In the genomic region with DNA sequence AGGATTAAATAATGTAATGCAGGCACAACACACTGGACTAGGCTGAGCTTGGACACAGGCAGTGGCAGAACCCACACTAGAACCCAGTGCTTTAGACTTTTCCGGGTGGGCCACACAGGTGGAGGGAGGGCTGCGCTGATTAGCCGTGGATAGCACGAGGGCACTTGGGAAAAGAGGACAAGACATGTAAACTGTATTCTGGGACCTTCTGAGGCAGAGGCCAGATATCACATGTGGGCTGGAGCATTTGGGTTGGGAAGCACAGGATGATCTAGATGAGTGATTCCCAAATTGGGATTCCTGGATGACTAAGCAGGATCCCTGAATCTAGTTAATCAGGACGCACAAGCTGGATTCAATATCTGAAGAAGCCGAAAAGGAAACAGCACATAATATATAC, we compare ENCODE assay signal across 13 cellular contexts. TPM values are rescaled to one million over a fixed set of nuclear protein-coding genes. Genes with fewer than 3 reads are reported as not detected.
DNase-seq lines count a peak whose midpoint lies in the region; ATAC-seq and TF ChIP-seq lines count a peak whose summit lies in the region.
"Had no signal": no experiment of that assay in that cellular context is flagged by ENCODE, and none has a peak within 500 bp of the region (broad histone marks: within the 10 kb centered on the region; RNA-seq: fewer than 3 reads in every experiment).

No MANE protein-coding gene starts in this region.

- POLR2A ChIA-PET in AG04450 (lab: Yijun Ruan, JAX): interaction anchor here (1.1 kb wide), 1 partner anchor 13 kb away, joined by 7 read pairs; no protein-coding TSS in a partner anchor

- intact Hi-C loops in psoas muscle (cut with DNase I): no loop called here

- CTCF ChIA-PET in AG04450 (lab: Charles Lee): interaction anchor here (1.2 kb wide), 1 partner anchor 46 kb away, joined by 3 read pairs; no protein-coding TSS in a partner anchor

- H3K27me3 ChIP-seq in AG04450 (ENCODE audit: control insufficient read depth, insufficient read depth, low read length): no peaks in the 10 kb centered on the region
- no peaks in the 10 kb centered on the region for H3K27me3 ChIP-seq in gastroesophageal sphincter
- no peaks in the 10 kb centered on the region for H3K27me3 ChIP-seq in psoas muscle (ENCODE audit: insufficient read depth in 3 of 3, low read length in 2 of 3)

- H3K9me3 ChIP-seq in AG04450 (ENCODE audit: control insufficient read depth, insufficient read depth, low read length) (no peaks in the 10 kb centered on the region), gastroesophageal sphincter (no peaks in the 10 kb centered on the region), psoas muscle (no peaks in the 10 kb centered on the region)

- 48 to 58% methylated on average over 5 to 6 of the region's 6 CpGs for WGBS in gastroesophageal sphincter (ENCODE audit: low coverage in 1 of 2), 2 donors
- 51 to 59% (median 53%) methylated on average over 6 of the region's 6 CpGs for WGBS in psoas muscle, 3 donors

- H3K36me3 ChIP-seq in gastroesophageal sphincter: peaks cover 0 to 6% of the 10 kb centered on the region in 2 donors
- peaks cover 10 to 38% of the 10 kb centered on the region in 2 donors for H3K36me3 ChIP-seq in psoas muscle (ENCODE audit: insufficient read depth in 1 of 2, low read depth in 1 of 2)

- ATAC-seq in gastroesophageal sphincter (no peak), psoas muscle (no peak)

- H3K4me3 ChIP-seq in AG04450 (ENCODE audit: low read depth, low read length): no peak overlapping the region
- H3K4me3 ChIP-seq in gastroesophageal sphincter: peak overlapping the region in 1 of 2 donors; percentile 4
- H3K4me3 ChIP-seq in psoas muscle: peak overlapping the region; percentile 55

- DNase-seq in AG04450 (ENCODE audit: low read depth, low spot score) (no peak), psoas muscle (no peak), amniotic stem cell (lab: John Stamatoyannopoulos, UW) (no peak), NAMALWA (ENCODE audit: low spot score) (no peak)
- no peak for DNase-seq in activated CD8-positive, alpha-beta memory T cell treated with anti-CD3 and anti-CD28 coated beads, Interleukin-2, amount 50 U/mL, for 4 hours
- no peak for DNase-seq in activated effector memory CD4-positive, alpha-beta T cell treated with anti-CD3 and anti-CD28 coated beads, Interleukin-2, amount 50 U/mL, for 16 hours
- DNase-seq: dermis blood vessel endothelial cell, NCI-H526 treated with DMSO at 0.1 percent for 48 hours had no signal

- no peak for TF ChIP-seq EP300 in gastroesophageal sphincter (IDR thresholded peaks at IDR 0.05)

- TF ChIP-seq CTCF in AG04450 (IDR thresholded peaks at IDR 0.05; ENCODE audit: low read depth, low read length) (no peak), VCaP (conservative IDR thresholded peaks at IDR 0.05) (no peak), gastroesophageal sphincter (IDR thresholded peaks at IDR 0.05) (no peak), psoas muscle (IDR thresholded peaks at IDR 0.05) (no peak)

- TF ChIP-seq POLR2A in gastroesophageal sphincter (IDR thresholded peaks at IDR 0.05): no peak

- H3K4me1 ChIP-seq in gastroesophageal sphincter (peaks cover 71 to 100% (median 86%) of the 10 kb centered on the region in 3 donors), psoas muscle (peaks cover 100% of the 10 kb centered on the region)

- H3K27ac ChIP-seq in AG04450 (ENCODE audit: low read depth, low read length): peak overlapping the region; percentile 47
- peak overlapping the region; percentile 94 for H3K27ac ChIP-seq in VCaP
- peak overlapping the region; percentile 41 to 100 (median 96) for H3K27ac ChIP-seq in gastroesophageal sphincter
- H3K27ac ChIP-seq in psoas muscle: peak overlapping the region; percentile 98

RNA-seq across cellular contexts. Expression of a gene that starts 20.3 kb away (rescaled TPM):
- not detected in 2 replicates for polyA plus RNA-seq in AG04450 (2011; rRNA removed)
- not detected in 2 replicates for polyA minus RNA-seq in AG04450 (2011; rRNA and poly(A)+ RNA removed)
- under 1 TPM in 1 of 4 donors, not detected in 3; 0.67 TPM for total RNA-seq in gastroesophageal sphincter
- total RNA-seq in psoas muscle: not detected
- not detected for polyA plus RNA-seq in psoas muscle
- total RNA-seq: dermis blood vessel endothelial cell; LHCN-M2; T-helper 2 cell treated with Interferon-gamma antibody and Interleukin-4, amounts not matched to agents 100 ng/mL and 5 ng/mL, for 36 hours had no signal
- polyA plus RNA-seq: BJ had no signal

Comparison
In these comparisons a context has a peak if more than half of its experiments do, and no peak if none do; other contexts are left out.
1. H3K27ac ChIP-seq: peak in every context shown above with its lines; median percentile 98 in psoas muscle; 96 in gastroesophageal sphincter; 94 in VCaP; 47 in AG04450.